In the genomic region with DNA sequence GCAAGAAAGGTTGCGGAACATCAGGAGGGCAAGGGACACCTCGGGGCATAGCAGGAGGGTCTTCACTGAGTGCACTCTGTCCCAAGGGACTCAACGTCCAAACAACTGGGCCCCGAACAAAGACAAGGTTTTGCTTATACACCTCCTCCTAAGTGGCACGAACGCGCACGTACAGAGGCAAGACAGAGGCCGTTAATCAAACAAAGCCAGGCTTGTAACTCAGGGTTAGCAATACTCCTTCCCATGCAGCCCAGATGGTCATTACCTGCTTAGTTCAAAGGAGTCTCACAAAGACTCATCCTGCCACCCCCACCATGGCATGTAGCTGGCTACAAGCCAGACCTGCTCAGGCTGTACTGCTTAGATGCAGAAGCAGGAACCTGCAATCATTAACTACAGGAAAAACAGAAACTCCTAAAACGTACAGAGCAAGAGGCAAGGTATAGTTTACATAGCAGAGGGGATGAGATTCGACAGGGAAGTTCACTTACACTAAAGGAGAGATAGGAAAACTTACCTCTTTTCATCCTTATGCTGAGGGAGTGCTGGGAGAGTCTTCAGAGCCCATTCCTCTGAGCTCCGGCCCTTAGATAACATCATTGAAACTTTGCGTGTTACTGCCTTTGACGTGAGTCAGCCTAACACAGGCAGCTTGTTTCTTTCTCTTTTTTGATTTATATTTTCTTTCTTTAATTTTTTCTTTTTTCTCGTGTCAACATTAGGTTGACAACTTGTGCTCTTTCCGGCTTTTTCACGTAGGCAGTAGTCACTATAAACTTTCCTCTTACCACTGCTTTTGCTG, we compare ENCODE assay signal across 8 cellular contexts.
A peak's percentile ranks its signal among the peaks of the same experiment; 100 is the strongest.
DNase-seq lines count a peak whose midpoint lies in the region; ATAC-seq lines count a peak whose summit lies in the region.

No MANE protein-coding gene starts in this region.

- H3K9me3 Mint-ChIP-seq in CD4-positive, alpha-beta memory T cell = no peaks in the 10 kb centered on the region
- no peaks in the 10 kb centered on the region for H3K9me3 Mint-ChIP-seq in activated CD4-positive, alpha-beta memory T cell treated with anti-CD3 and anti-CD28 coated beads, Interleukin-2, amount 10 ng/mL, durations not matched to agents 7 days and 5 days
- H3K9me3 Mint-ChIP-seq in immature natural killer cell = no peaks in the 10 kb centered on the region

- POLR2A ChIA-PET in CD4-positive, alpha-beta memory T cell (lab: Charles Lee; ENCODE audit: partially characterized antibody) = no interaction called here
- POLR2A ChIA-PET in activated CD4-positive, alpha-beta memory T cell treated with anti-CD3 and anti-CD28 coated beads, Interleukin-2, amount 10 ng/mL, durations not matched to agents 7 days and 5 days (lab: Charles Lee) = interaction anchor here (0.7 kb wide), 1 partner anchor 27 kb away, joined by 3 read pairs; no protein-coding TSS in a partner anchor

- peak overlapping the region; percentile 95 to 98 (median 97) for H3K4me3 Mint-ChIP-seq in CD4-positive, alpha-beta memory T cell
- H3K4me3 Mint-ChIP-seq in activated CD4-positive, alpha-beta memory T cell treated with anti-CD3 and anti-CD28 coated beads, Interleukin-2, amount 10 ng/mL, durations not matched to agents 7 days and 5 days = peak overlapping the region; percentile 22
- peak overlapping the region; percentile 94 to 99 (median 97) for H3K4me3 Mint-ChIP-seq in immature natural killer cell

- peaks cover 0 to 8% of the 10 kb centered on the region in 2 donors for H3K36me3 Mint-ChIP-seq in CD4-positive, alpha-beta memory T cell
- no peaks in the 10 kb centered on the region for H3K36me3 Mint-ChIP-seq in activated CD4-positive, alpha-beta memory T cell treated with anti-CD3 and anti-CD28 coated beads, Interleukin-2, amount 10 ng/mL, durations not matched to agents 7 days and 5 days (ENCODE audit: low read depth)
- H3K36me3 Mint-ChIP-seq in immature natural killer cell = no peaks in the 10 kb centered on the region

- peak overlapping the region; percentile 58 for H3K27ac ChIP-seq in CD4-positive, alpha-beta memory T cell (ENCODE audit: low read depth, low read length)

- intact Hi-C loops in CD4-positive, alpha-beta memory T cell (cut with micrococcal nuclease) = loop anchor here (1.0 kb wide), 1 partner anchor 28 kb away; no protein-coding TSS in a partner anchor

- peak overlapping the region in 1 of 2 donors; percentile 83 for H3K4me3 ChIP-seq in CD4-positive, alpha-beta memory T cell (ENCODE audit: low read length in 2 of 2)

- DNase-seq in CD4-positive, alpha-beta memory T cell = peak; percentile 25 to 54 (median 26)
- DNase-seq in M059J (ENCODE audit: low read depth) = peak; percentile 44
- DNase-seq in activated CD4-positive, alpha-beta memory T cell treated with anti-CD3 and anti-CD28 coated beads, Interleukin-2, amount 10 ng/mL, durations not matched to agents 7 days and 5 days = no peak
- DNase-seq in immature natural killer cell = peak; percentile 33 to 47 (median 42)
- peak; percentile 7 to 55 (median 32) for DNase-seq in stimulated activated naive CD4-positive, alpha-beta T cell (lab: John Stamatoyannopoulos, UW)
- DNase-seq in A172 (ENCODE audit: low spot score) = no peak
- no peak for DNase-seq in D341Med (ENCODE audit: low spot score)

- peaks cover 20% of the 10 kb centered on the region for H3K4me1 ChIP-seq in CD4-positive, alpha-beta memory T cell (ENCODE audit: insufficient read depth, low read length)

- H3K27me3 Mint-ChIP-seq in CD4-positive, alpha-beta memory T cell = no peaks in the 10 kb centered on the region
- H3K27me3 Mint-ChIP-seq in activated CD4-positive, alpha-beta memory T cell treated with anti-CD3 and anti-CD28 coated beads, Interleukin-2, amount 10 ng/mL, durations not matched to agents 7 days and 5 days = peaks cover 61% of the 10 kb centered on the region
- peaks cover 0 to 12% (median 6%) of the 10 kb centered on the region in 3 donors for H3K27me3 Mint-ChIP-seq in immature natural killer cell (ENCODE audit: low read depth in 3 of 3)

- no peaks in the 10 kb centered on the region for H3K27me3 ChIP-seq in CD4-positive, alpha-beta memory T cell (ENCODE audit: insufficient read depth, low read length)

- H3K4me1 Mint-ChIP-seq in CD4-positive, alpha-beta memory T cell = peaks cover 11 to 44% (median 21%) of the 10 kb centered on the region in 4 donors
- H3K4me1 Mint-ChIP-seq in activated CD4-positive, alpha-beta memory T cell treated with anti-CD3 and anti-CD28 coated beads, Interleukin-2, amount 10 ng/mL, durations not matched to agents 7 days and 5 days = peaks cover 14% of the 10 kb centered on the region
- peaks cover 35 to 45% of the 10 kb centered on the region in 2 donors for H3K4me1 Mint-ChIP-seq in immature natural killer cell

- ATAC-seq in GM19438 (IDR thresholded peaks at IDR 0.05; ENCODE audit: low read depth, unreplicated experiment) = peak; percentile 40

- no peaks in the 10 kb centered on the region for H3K9me3 ChIP-seq in CD4-positive, alpha-beta memory T cell (ENCODE audit: control insufficient read depth in 1 of 2, low read length in 2 of 2)

- no peaks in the 10 kb centered on the region for H3K36me3 ChIP-seq in CD4-positive, alpha-beta memory T cell (ENCODE audit: insufficient read depth, low read length)

- H3K27ac Mint-ChIP-seq in CD4-positive, alpha-beta memory T cell = peak overlapping the region; percentile 20 to 85 (median 73)
- H3K27ac Mint-ChIP-seq in activated CD4-positive, alpha-beta memory T cell treated with anti-CD3 and anti-CD28 coated beads, Interleukin-2, amount 10 ng/mL, durations not matched to agents 7 days and 5 days = no peak overlapping the region
- peak overlapping the region; percentile 72 to 95 (median 89) for H3K27ac Mint-ChIP-seq in immature natural killer cell

- CTCF ChIA-PET in CD4-positive, alpha-beta memory T cell (lab: Charles Lee; ENCODE audit: partially characterized antibody) = interaction anchor here (0.7 to 1.2 kb wide), 2 partner anchors 25 to 28 kb away, joined by 4 to 7 read pairs; no protein-coding TSS in a partner anchor
- CTCF ChIA-PET in activated CD4-positive, alpha-beta memory T cell treated with anti-CD3 and anti-CD28 coated beads, Interleukin-2, amount 10 ng/mL, durations not matched to agents 7 days and 5 days (lab: Charles Lee) = interaction anchor here (1.1 to 2.1 kb wide), 2 partner anchors 15 to 27 kb away, joined by 3 to 10 read pairs; no protein-coding TSS in a partner anchor

Comparison
In these comparisons a context has a peak if more than half of its experiments do, and no peak if none do; other contexts are left out.
1. DNase-seq: peak in CD4-positive, alpha-beta memory T cell (5 of 5), M059J (single experiment), immature natural killer cell (3 of 3) and stimulated activated naive CD4-positive, alpha-beta T cell (6 of 6); none in activated CD4-positive, alpha-beta memory T cell treated with anti-CD3 and anti-CD28 coated beads, Interleukin-2, amount 10 ng/mL, durations not matched to agents 7 days and 5 days (single experiment), A172 (single experiment) and D341Med (single experiment).
2. H3K4me3 Mint-ChIP-seq: peak in every context shown above with its lines; median percentile 97 in CD4-positive, alpha-beta memory T cell; 97 in immature natural killer cell; 22 in activated CD4-positive, alpha-beta memory T cell treated with anti-CD3 and anti-CD28 coated beads, Interleukin-2, amount 10 ng/mL, durations not matched to agents 7 days and 5 days.